9 cellular contexts compared by ENCODE assay signal in genomic region chr9:126862461-126862830, GRCh38. TPM values are rescaled to one million over a fixed set of nuclear protein-coding genes. Genes with fewer than 3 reads are reported as not detected.
DNase-seq lines count a peak whose midpoint lies in the region; ATAC-seq and TF ChIP-seq lines count a peak whose summit lies in the region.
"Had no signal": no experiment of that assay in that cellular context is flagged by ENCODE, and none has a peak within 500 bp of the region (broad histone marks: within the 10 kb centered on the region; RNA-seq: fewer than 3 reads in every experiment).

No MANE protein-coding gene starts in this region.

- peaks cover 24 to 60% (median 36%) of the 10 kb centered on the region in 10 experiments for H3K4me1 ChIP-seq in BLaER1 treated with 17β-estradiol and CSF1 and Interleukin-3, amounts not matched to agents 10 nM and 100 nM

- peak overlapping the region; percentile 85 to 98 (median 97) for H3K4me3 ChIP-seq in BLaER1 treated with 17β-estradiol and CSF1 and Interleukin-3, amounts not matched to agents 10 nM and 100 nM
- H3K4me3 ChIP-seq in coronary artery, result peak overlapping the region; percentile 82

- H3K27me3 Mint-ChIP-seq in naive thymus-derived CD8-positive, alpha-beta T cell, result no peaks in the 10 kb centered on the region

- peak overlapping the region; percentile 84 to 98 (median 93) for H3K4me2 ChIP-seq in BLaER1 treated with 17β-estradiol and CSF1 and Interleukin-3, amounts not matched to agents 10 nM and 100 nM

- ATAC-seq in naive thymus-derived CD8-positive, alpha-beta T cell, result no peak

- POLR2A ChIA-PET in naive thymus-derived CD8-positive, alpha-beta T cell (lab: Charles Lee), result interaction anchor here (0.6 to 1.3 kb wide), 2 partner anchors 10 to 1487 kb away, joined by 4 read pairs; no protein-coding TSS in a partner anchor

- H3K27ac Mint-ChIP-seq in naive thymus-derived CD8-positive, alpha-beta T cell, result peak overlapping the region in 9 of 10 donors; percentile 15 to 86 (median 38)

- H3K4me3 Mint-ChIP-seq in naive thymus-derived CD8-positive, alpha-beta T cell, result peak overlapping the region; percentile 69 to 92 (median 90)

- peaks cover 37 to 44% (median 43%) of the 10 kb centered on the region in 11 experiments for H3K36me3 ChIP-seq in BLaER1 treated with 17β-estradiol and CSF1 and Interleukin-3, amounts not matched to agents 10 nM and 100 nM

- no peaks in the 10 kb centered on the region for H3K9me3 Mint-ChIP-seq in naive thymus-derived CD8-positive, alpha-beta T cell

- peaks cover 12 to 61% (median 45%) of the 10 kb centered on the region in 11 experiments; a peak in 19 of 22 replicates for H4K20me1 ChIP-seq in BLaER1 treated with 17β-estradiol and CSF1 and Interleukin-3, amounts not matched to agents 10 nM and 100 nM

- peak overlapping the region; percentile 86 to 96 (median 92) for H3K9ac ChIP-seq in BLaER1 treated with 17β-estradiol and CSF1 and Interleukin-3, amounts not matched to agents 10 nM and 100 nM

- H3K27ac ChIP-seq in BLaER1 treated with 17β-estradiol and CSF1 and Interleukin-3, amounts not matched to agents 10 nM and 100 nM, result peak overlapping the region in 10 of 11 experiments; percentile 40 to 94 (median 89); a peak in 19 of 22 replicates
- peak overlapping the region in 1 of 2 donors; percentile 93 for H3K27ac ChIP-seq in coronary artery

- peaks cover 28 to 54% (median 39%) of the 10 kb centered on the region in 4 donors for H3K4me1 Mint-ChIP-seq in naive thymus-derived CD8-positive, alpha-beta T cell

- no peak for TF ChIP-seq CTCF in coronary artery (IDR thresholded peaks at IDR 0.05)

- no peaks in the 10 kb centered on the region for H3K27me3 ChIP-seq in BLaER1 treated with 17β-estradiol and CSF1 and Interleukin-3, amounts not matched to agents 10 nM and 100 nM

- DNase-seq in Kasumi-1 (lab: John Stamatoyannopoulos, UW), result peak; percentile 57 to 69
- DNase-seq in coronary artery (ENCODE audit: low spot score), result no peak
- DNase-seq in naive thymus-derived CD8-positive, alpha-beta T cell, result no peak
- no peak for DNase-seq in NK-92 (lab: John Stamatoyannopoulos, UW; ENCODE audit: unreplicated experiment)
- DNase-seq in cerebellum (ENCODE audit: low spot score), result no peak
- no peak for DNase-seq in stimulated activated CD4-positive, alpha-beta T cell treated with anti-CD3 and anti-CD28 coated beads, Interleukin-4, amount 100 ng/mL, for 24 hours
- no peak for DNase-seq in NCI-H1417 (lab: John Stamatoyannopoulos, UW)
- DNase-seq: stimulated activated CD4-positive, alpha-beta T cell treated with anti-CD3 and anti-CD28 coated beads, Interleukin-4, amount 100 ng/mL, for 4 hours had no signal

- H3K36me3 Mint-ChIP-seq in naive thymus-derived CD8-positive, alpha-beta T cell, result peaks cover 0 to 26% (median 14%) of the 10 kb centered on the region in 3 donors

- no peaks in the 10 kb centered on the region for H3K9me3 ChIP-seq in BLaER1 treated with 17β-estradiol and CSF1 and Interleukin-3, amounts not matched to agents 10 nM and 100 nM (replicated peaks in 1 of 11)

RNA-seq across cellular contexts. Expression of gene ZBTB34, which starts 2.0 kb away (rescaled TPM):
- total RNA-seq in naive thymus-derived CD8-positive, alpha-beta T cell, result 1 to 10 TPM; 8.3 to 8.5 TPM
- polyA plus RNA-seq in naive thymus-derived CD8-positive, alpha-beta T cell, result under 1 TPM; 0.61 to 0.99 (median 0.66) TPM
- total RNA-seq in cerebellum, result 30.0 TPM

RNA-seq across cellular contexts. Expression of gene RALGPS1, which starts 52.1 kb away (rescaled TPM):
- 1 to 10 TPM; 5.5 to 6.4 TPM for total RNA-seq in naive thymus-derived CD8-positive, alpha-beta T cell
- polyA plus RNA-seq in naive thymus-derived CD8-positive, alpha-beta T cell, result 1 to 10 TPM in 2 of 3 donors, under 1 TPM in 1; 0.83 to 1.8 (median 1.3) TPM
- total RNA-seq in cerebellum, result 84.7 TPM

RNA-seq across cellular contexts. Expression of gene ZBTB43, which starts 57.6 kb away (rescaled TPM):
- total RNA-seq in naive thymus-derived CD8-positive, alpha-beta T cell, result 10 to 100 TPM; 22.5 to 29.3 TPM
- polyA plus RNA-seq in naive thymus-derived CD8-positive, alpha-beta T cell, result 10 to 100 TPM in 1 of 3 donors, 1 to 10 TPM in 2; 6.9 to 14.9 (median 9.1) TPM
- total RNA-seq in cerebellum, result 15.1 TPM

Comparison
In these comparisons a context has a peak if more than half of its experiments do, and no peak if none do; other contexts are left out.
1. DNase-seq: peak in Kasumi-1 (2 of 2); none in coronary artery (single experiment), naive thymus-derived CD8-positive, alpha-beta T cell (0 of 10), NK-92 (single experiment), cerebellum (single experiment), stimulated activated CD4-positive, alpha-beta T cell treated with anti-CD3 and anti-CD28 coated beads, Interleukin-4, amount 100 ng/mL, for 24 hours (single experiment) and NCI-H1417 (0 of 3).
2. RNA of gene RALGPS1, which starts 52.1 kb away (total RNA-seq): 84.7 TPM in cerebellum (single experiment); 5.5 to 6.4 TPM in naive thymus-derived CD8-positive, alpha-beta T cell; every median in the first group is over 10 times any median in the second.